17 cellular contexts compared by ENCODE assay signal in the genomic region with DNA sequence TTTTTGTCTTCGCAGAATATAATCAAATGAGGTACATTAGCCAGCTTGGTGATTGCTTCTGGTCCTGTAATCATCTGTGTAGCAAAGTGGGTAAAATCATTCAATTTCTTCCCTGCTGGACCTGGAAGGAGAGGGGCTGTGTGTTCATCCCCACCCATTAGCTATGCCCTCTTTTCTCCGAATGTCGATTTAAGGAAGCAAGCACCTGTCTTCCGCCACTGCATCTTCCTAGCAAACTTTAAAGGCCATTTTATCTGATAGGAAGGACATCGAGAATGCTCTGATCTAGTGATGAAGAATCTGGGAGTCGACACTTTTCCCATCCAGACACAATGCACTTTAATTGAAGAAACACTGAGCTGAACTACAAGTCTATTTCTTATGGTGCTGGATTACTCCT. TPM values are rescaled to one million over a fixed set of nuclear protein-coding genes. Genes with fewer than 3 reads are reported as not detected.
"Had no signal": no experiment of that assay in that cellular context is flagged by ENCODE, and none has a peak within 500 bp of the region (broad histone marks: within the 10 kb centered on the region; RNA-seq: fewer than 3 reads in every experiment).

No MANE protein-coding gene starts in this region.

- H3K27me3 Mint-ChIP-seq: dendritic cell treated with granulocyte-macrophage colony-stimulating factor and Interleukin-4, amounts not matched to agents 40 ng/mL and 50 ng/mL, for 4 days had no signal

- H3K4me1 ChIP-seq: gastrocnemius medialis, heart right ventricle, lower lobe of right lung, testis, upper lobe of left lung had no signal

- H3K4me3 Mint-ChIP-seq: activated CD8-positive, alpha-beta T cell treated with anti-CD3 and anti-CD28 coated beads for 36 hours; dendritic cell treated with granulocyte-macrophage colony-stimulating factor and Interleukin-4, amounts not matched to agents 40 ng/mL and 50 ng/mL, for 4 days; endodermal cell; stimulated activated naive CD8-positive, alpha-beta T cell treated with anti-CD3 and anti-CD28 coated beads, Interleukin-15, Interleukin-2, amounts not matched to agents 100 ng/mL and 50 ng/mL, for 24 hours had no signal

- H3K9me3 ChIP-seq: gastrocnemius medialis, heart right ventricle, lower lobe of right lung, testis, upper lobe of left lung had no signal

- H3K4me1 Mint-ChIP-seq: endodermal cell, nephron had no signal

- H3K36me3 ChIP-seq: gastrocnemius medialis, heart right ventricle, lower lobe of right lung, upper lobe of left lung had no signal

- H3K27me3 ChIP-seq: gastrocnemius medialis, testis, upper lobe of left lung had no signal

- H3K27ac Mint-ChIP-seq: activated CD8-positive, alpha-beta T cell treated with anti-CD3 and anti-CD28 coated beads for 36 hours; activated naive CD4-positive, alpha-beta T cell treated with anti-CD3 and anti-CD28 coated beads, Interleukin-2, amount 50 U/mL, for 72 hours; dendritic cell treated with granulocyte-macrophage colony-stimulating factor and Interleukin-4, amounts not matched to agents 40 ng/mL and 50 ng/mL, for 4 days; endodermal cell; nephron; stimulated activated naive CD8-positive, alpha-beta T cell treated with anti-CD3 and anti-CD28 coated beads, Interleukin-15, Interleukin-2, amounts not matched to agents 100 ng/mL and 50 ng/mL, for 24 hours had no signal

- H3K36me3 Mint-ChIP-seq: activated naive CD4-positive, alpha-beta T cell treated with anti-CD3 and anti-CD28 coated beads, Interleukin-2, amount 50 U/mL, for 72 hours had no signal

- H3K27ac ChIP-seq: gastrocnemius medialis, heart right ventricle, lower lobe of right lung, testis, upper lobe of left lung had no signal

- H3K9me3 Mint-ChIP-seq: activated CD8-positive, alpha-beta T cell treated with anti-CD3 and anti-CD28 coated beads for 36 hours; activated naive CD4-positive, alpha-beta T cell treated with anti-CD3 and anti-CD28 coated beads, Interleukin-2, amount 50 U/mL, for 72 hours; dendritic cell treated with granulocyte-macrophage colony-stimulating factor and Interleukin-4, amounts not matched to agents 40 ng/mL and 50 ng/mL, for 4 days; endodermal cell; nephron; stimulated activated naive CD8-positive, alpha-beta T cell treated with anti-CD3 and anti-CD28 coated beads, Interleukin-15, Interleukin-2, amounts not matched to agents 100 ng/mL and 50 ng/mL, for 24 hours had no signal

- H3K4me3 ChIP-seq: gastrocnemius medialis, heart right ventricle, lower lobe of right lung, testis, upper lobe of left lung had no signal

- DNase-seq: activated gamma-delta T cell; central memory CD4-positive, alpha-beta T cell; gastrocnemius medialis; left cardiac atrium; lower lobe of right lung; upper lobe of left lung had no signal

RNA-seq across cellular contexts. Expression of a gene that starts 1.0 kb away (rescaled TPM):
- total RNA-seq: activated CD8-positive, alpha-beta T cell treated with anti-CD3 and anti-CD28 coated beads for 36 hours; endodermal cell; epithelial cell of proximal tubule; left cardiac atrium; osteoblast; pulmonary artery endothelial cell had no signal
